Comparison of ENCODE assay signal across 20 cellular contexts in genomic region chr15:52104532-52105004, GRCh38. TPM values are rescaled to one million over a fixed set of nuclear protein-coding genes. Genes with fewer than 3 reads are reported as not detected.
DNase-seq lines count a peak whose midpoint lies in the region; ATAC-seq, FAIRE-seq and TF ChIP-seq lines count a peak whose summit lies in the region.
"Had no signal": no experiment of that assay in that cellular context is flagged by ENCODE, and none has a peak within 500 bp of the region (broad histone marks: within the 10 kb centered on the region; RNA-seq: fewer than 3 reads in every experiment).

No MANE protein-coding gene starts in this region.

- FAIRE-seq in GM12891 (lab: Jason Lieb, UNC) (peak; percentile 75), GM19239 (lab: Jason Lieb, UNC) (peak; percentile 72), small intestine (lab: Jason Lieb, UNC) (no peak)
- FAIRE-seq: K562 had no signal

- TF ChIP-seq CTCF in WTC11 (IDR thresholded peaks at IDR 0.05): no peak

- TF ChIP-seq POLR2A in GM12891 (IDR thresholded peaks at IDR 0.05; ENCODE audit: low read depth, low read length): peak; percentile 44; the same call in 1 of the 2 replicates
- no peak for TF ChIP-seq POLR2A in erythroblast (IDR thresholded peaks at IDR 0.05; ENCODE audit: low read length)

- peaks cover 5% of the 10 kb centered on the region for H3K27me3 Mint-ChIP-seq in WTC11 (ENCODE audit: low read depth)

- no peaks in the 10 kb centered on the region for H3K9me3 ChIP-seq in small intestine (ENCODE audit: control insufficient read depth, low read depth)
- H3K9me3 ChIP-seq: prostate gland, upper lobe of left lung had no signal

- no peak overlapping the region for H3K27ac ChIP-seq in small intestine (ENCODE audit: low read depth in 1 of 2, low read length in 1 of 2)
- H3K27ac ChIP-seq: prostate gland, upper lobe of left lung had no signal

- no peak for DNase-seq in GM12891 (ENCODE audit: insufficient read length, low spot score)
- no peak for DNase-seq in GM19239 (ENCODE audit: insufficient read length, low spot score)
- DNase-seq in WTC11 (ENCODE audit: low spot score): no peak
- no peak for DNase-seq in putamen (ENCODE audit: low spot score)
- DNase-seq in NCI-H2107 treated with DMSO at 0.1 percent for 48 hours (lab: John Stamatoyannopoulos, UW; ENCODE audit: unreplicated experiment): no peak
- no peak for DNase-seq in small intestine
- no peak for DNase-seq in erythroblast (lab: John Stamatoyannopoulos, UW)
- DNase-seq: activated T-cell treated with anti-CD3 and anti-CD28 coated beads, Interleukin-2, amount 50 U/mL, for 48 hours; amniotic stem cell; DMS79 treated with DMSO at 0.1 percent for 48 hours; H7; NCI-H1417 treated with DMSO at 0.1 percent for 48 hours; NCI-H510A treated with DMSO at 0.1 percent for 48 hours; stimulated activated CD8-positive, alpha-beta memory T cell treated with anti-CD3 and anti-CD28 coated beads, Interleukin-4, amount 100 ng/mL, for 48 hours; T-cell; upper lobe of left lung had no signal

- H3K4me3 ChIP-seq in small intestine (ENCODE audit: low read depth in 1 of 2, low read length in 2 of 2): no peak overlapping the region
- H3K4me3 ChIP-seq: K562, prostate gland, upper lobe of left lung had no signal

- H3K4me3 Mint-ChIP-seq in WTC11: no peak overlapping the region
- H3K4me3 Mint-ChIP-seq: T-cell had no signal

- peaks cover 14% of the 10 kb centered on the region for H3K4me1 Mint-ChIP-seq in WTC11
- H3K4me1 Mint-ChIP-seq: T-cell had no signal

- CTCF ChIA-PET in WTC11 (lab: Charles Lee): interaction anchor here (0.6 to 2.3 kb wide), 3 partner anchors 26 to 66 kb away, joined by 3 to 8 read pairs (median 3); no protein-coding TSS in a partner anchor

- ATAC-seq in HG02763 (IDR thresholded peaks at IDR 0.05; ENCODE audit: unreplicated experiment) (peak; percentile 37), WTC11 (no peak)
- ATAC-seq: K562, Panc1, T-cell had no signal

- no peaks in the 10 kb centered on the region for H3K27me3 ChIP-seq in small intestine (ENCODE audit: control insufficient read depth in 2 of 2, insufficient read depth in 2 of 2, low read length in 2 of 2)
- H3K27me3 ChIP-seq: upper lobe of left lung had no signal

- 81 to 94% (median 89%) methylated on average over 5 of the region's 5 CpGs for WGBS in small intestine, 3 donors

- POLR2A ChIA-PET in WTC11 (lab: Charles Lee): interaction anchor here (0.6 kb wide), 1 partner anchor 1089 kb away, joined by 3 read pairs; no protein-coding TSS in a partner anchor

- no peaks in the 10 kb centered on the region for H3K9me3 Mint-ChIP-seq in WTC11
- H3K9me3 Mint-ChIP-seq: T-cell had no signal

- no peaks in the 10 kb centered on the region for H3K36me3 ChIP-seq in small intestine (ENCODE audit: control insufficient read depth in 2 of 2, insufficient read depth in 2 of 2, low read length in 2 of 2)
- H3K36me3 ChIP-seq: prostate gland, upper lobe of left lung had no signal

- H3K27ac Mint-ChIP-seq in WTC11: no peak overlapping the region
- H3K27ac Mint-ChIP-seq: T-cell had no signal

- peaks cover 0 to 2% of the 10 kb centered on the region in 2 donors for H3K4me1 ChIP-seq in small intestine (ENCODE audit: control insufficient read depth in 2 of 2, insufficient read depth in 1 of 2, low read depth in 1 of 2, low read length in 1 of 2)
- H3K4me1 ChIP-seq: prostate gland, upper lobe of left lung had no signal

- no peaks in the 10 kb centered on the region for H3K36me3 Mint-ChIP-seq in WTC11
- H3K36me3 Mint-ChIP-seq: T-cell had no signal

TF ChIP-seq in GM12891, 5 proteins besides CTCF, POLR2A, EP300 and RAD21:
- TF ChIP-seq POLR2AphosphoS5 (IDR thresholded peaks at IDR 0.05; ENCODE audit: low read depth, low read length) (peak; percentile 48; the same call in 1 of the 2 replicates), POU2F2 (IDR thresholded peaks at IDR 0.05; ENCODE audit: low read depth, low read length) (peak; percentile 89), PAX5 (IDR thresholded peaks at IDR 0.05; ENCODE audit: insufficient read depth, low read length, severe bottlenecking) (no peak), TAF1 (IDR thresholded peaks at IDR 0.05; ENCODE audit: low read depth, low read length) (0 out of 2 replicates have a peak, but pooled peaks have one; percentile 44), SPI1 (IDR thresholded peaks at IDR 0.05; ENCODE audit: low read depth, low read length) (no peak)

TF ChIP-seq in WTC11, 78 proteins besides CTCF, POLR2A, EP300 and RAD21:
- no peak for TF ChIP-seq ZNF532 (CRISPR knock-in tag; IDR thresholded peaks at IDR 0.05; ENCODE audit: borderline replicate concordance)
- 0 out of 2 replicates have a peak, but pooled peaks have one; percentile 2 for TF ChIP-seq ZNF121 (CRISPR knock-in tag; IDR thresholded peaks at IDR 0.05)

RNA-seq across cellular contexts. Expression of gene BCL2L10, which starts 8.0 kb away (rescaled TPM):
- polyA plus RNA-seq in GM12891 (2012; ENCODE audit: low read depth, missing spikeins): 21.4 TPM
- 0.37 to 1.4 TPM (median 0.80 TPM) in 3 replicates for total RNA-seq in WTC11 (2021)
- 1 to 10 TPM; 3.2 to 5.6 (median 3.8) TPM for polyA plus RNA-seq in small intestine
- total RNA-seq: H7, K562 had no signal
- polyA plus RNA-seq: K562 had no signal
